1 cellular context compared by ENCODE assay signal in the genomic region with DNA sequence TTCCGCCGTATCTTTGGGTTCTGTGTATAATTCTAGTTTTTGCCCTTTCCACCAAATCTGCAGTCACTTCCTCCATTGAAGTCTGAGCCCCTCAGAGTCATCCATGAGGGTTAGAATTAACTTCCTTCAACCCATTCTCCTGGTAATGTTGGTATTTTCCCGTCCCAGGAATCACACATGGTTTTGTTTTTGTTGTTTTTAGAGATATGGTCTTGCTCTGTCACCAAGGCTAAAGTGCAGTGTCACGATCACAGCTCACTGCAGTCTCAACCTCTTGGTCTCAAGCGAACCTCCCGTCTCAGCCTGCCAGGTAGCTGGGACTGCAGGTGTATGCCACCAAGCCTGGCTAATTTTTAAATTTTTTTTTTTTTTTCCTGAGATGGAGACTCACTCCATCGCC.
A peak's percentile ranks its signal among the peaks of the same experiment; 100 is the strongest.
TF ChIP-seq lines count a peak whose summit lies in the region.

No MANE protein-coding gene starts in this region.

TF ChIP-seq in HepG2, 621 proteins besides CTCF, POLR2A, EP300 and RAD21:
- TF ChIP-seq, protein P1, sequence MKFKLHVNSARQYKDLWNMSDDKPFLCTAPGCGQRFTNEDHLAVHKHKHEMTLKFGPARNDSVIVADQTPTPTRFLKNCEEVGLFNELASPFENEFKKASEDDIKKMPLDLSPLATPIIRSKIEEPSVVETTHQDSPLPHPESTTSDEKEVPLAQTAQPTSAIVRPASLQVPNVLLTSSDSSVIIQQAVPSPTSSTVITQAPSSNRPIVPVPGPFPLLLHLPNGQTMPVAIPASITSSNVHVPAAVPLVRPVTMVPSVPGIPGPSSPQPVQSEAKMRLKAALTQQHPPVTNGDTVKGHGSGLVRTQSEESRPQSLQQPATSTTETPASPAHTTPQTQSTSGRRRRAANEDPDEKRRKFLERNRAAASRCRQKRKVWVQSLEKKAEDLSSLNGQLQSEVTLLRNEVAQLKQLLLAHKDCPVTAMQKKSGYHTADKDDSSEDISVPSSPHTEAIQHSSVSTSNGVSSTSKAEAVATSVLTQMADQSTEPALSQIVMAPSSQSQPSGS (CRISPR knock-in tag; IDR thresholded peaks at IDR 0.05), result no peak
- no peak for TF ChIP-seq ZNF788 (CRISPR knock-in tag; IDR thresholded peaks at IDR 0.05; ENCODE audit: borderline replicate concordance)
- TF ChIP-seq ZBTB38 (CRISPR knock-in tag; IDR thresholded peaks at IDR 0.05), result peak; percentile 48; the same call in 1 of the 2 replicates
TF ChIP-seq in HepG2: peak in this region for 1.
